8 cellular contexts compared by ENCODE assay signal in the genomic region with DNA sequence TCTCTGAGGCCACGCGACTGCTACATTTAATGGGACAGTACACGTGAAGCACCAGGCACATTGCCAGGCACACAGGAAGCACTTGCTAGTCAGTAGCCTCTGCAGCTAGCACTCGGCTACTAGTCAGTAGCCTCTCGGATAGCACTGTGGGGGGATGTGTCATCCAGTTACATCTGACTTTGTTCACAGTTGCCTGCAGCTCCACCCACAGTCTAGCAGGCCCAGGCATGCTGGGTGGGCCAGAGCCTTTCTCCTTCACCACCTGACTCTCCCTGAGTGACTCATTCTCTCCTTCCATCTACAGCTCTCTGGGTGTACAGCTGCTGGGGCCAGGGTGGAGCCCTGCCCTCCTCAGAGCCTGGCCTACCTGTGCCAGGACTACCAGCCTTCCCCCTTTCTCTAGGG. TPM values are rescaled to one million over a fixed set of nuclear protein-coding genes. Genes with fewer than 3 reads are reported as not detected.
DNase-seq lines count a peak whose midpoint lies in the region; ATAC-seq and TF ChIP-seq lines count a peak whose summit lies in the region.

No MANE protein-coding gene starts in this region.

- no peaks in the 10 kb centered on the region for H3K9me3 ChIP-seq in adrenal gland (replicated peaks in 1 of 3)
- no peaks in the 10 kb centered on the region for H3K9me3 ChIP-seq in lower lobe of right lung
- no peaks in the 10 kb centered on the region for H3K9me3 ChIP-seq in stomach

- H3K4me1 ChIP-seq in adrenal gland (replicated peaks in 1 of 2): no peaks in the 10 kb centered on the region
- H3K4me1 ChIP-seq in lower lobe of right lung: no peaks in the 10 kb centered on the region
- peaks cover 0 to 10% (median 6%) of the 10 kb centered on the region in 4 donors for H3K4me1 ChIP-seq in stomach

- H3K27ac ChIP-seq in adrenal gland (no peak overlapping the region), lower lobe of right lung (peak overlapping the region; percentile 58), stomach (peak overlapping the region; percentile 46 to 74 (median 62))

- no peaks in the 10 kb centered on the region for H3K36me3 ChIP-seq in adrenal gland (replicated peaks in 1 of 2)
- peaks cover 13% of the 10 kb centered on the region for H3K36me3 ChIP-seq in lower lobe of right lung
- H3K36me3 ChIP-seq in stomach: peaks cover 0 to 91% (median 55%) of the 10 kb centered on the region in 4 donors

- TF ChIP-seq CTCF in adrenal gland (IDR thresholded peaks at IDR 0.05) (no peak), lower lobe of right lung (IDR thresholded peaks at IDR 0.05) (no peak), stomach (IDR thresholded peaks at IDR 0.05) (no peak)

- H3K4me3 ChIP-seq in adrenal gland (no peak overlapping the region), lower lobe of right lung (no peak overlapping the region), stomach (no peak overlapping the region)

- WGBS in adrenal gland, 4 donors: 83 to 88% (median 86%) methylated on average over 5 of the region's 5 CpGs
- WGBS in stomach, 5 donors: 54 to 73% (median 61%) methylated on average over 5 of the region's 5 CpGs

- TF ChIP-seq POLR2A in adrenal gland (IDR thresholded peaks at IDR 0.05): no peak
- TF ChIP-seq POLR2A in stomach (IDR thresholded peaks at IDR 0.05): no peak

- TF ChIP-seq EP300 in stomach (IDR thresholded peaks at IDR 0.05): no peak

- peak; percentile 74 for DNase-seq in GM04503 (ENCODE audit: low read depth)
- peak; percentile 58 for DNase-seq in NCI-H748 (lab: John Stamatoyannopoulos, UW; ENCODE audit: unreplicated experiment)
- peak in 6 of 7 donors; percentile 41 to 79 (median 54) for DNase-seq in adrenal gland
- DNase-seq in lower lobe of right lung: no peak
- peak; percentile 68 for DNase-seq in stomach
- no peak for DNase-seq in posterior vena cava (ENCODE audit: low spot score)
- DNase-seq in epidermal melanocyte (ENCODE audit: insufficient read length, low spot score): no peak

- ATAC-seq in HG02798 (IDR thresholded peaks at IDR 0.05; ENCODE audit: poor library complexity, unreplicated experiment) (peak; percentile 78), lower lobe of right lung (peak; percentile 83 to 85)

- intact Hi-C loops in adrenal gland (cut with DNase I) (no loop called here), lower lobe of right lung (cut with DNase I) (no loop called here), stomach (cut with DNase I; ENCODE audit: low total_unique reads) (no loop called here), posterior vena cava (cut with DNase I) (loop anchor here in 1 of 2 donors (5.0 kb wide), 1 partner anchor 1090 kb away; a partner anchor contains a TSS)

- H3K27me3 ChIP-seq in adrenal gland: no peaks in the 10 kb centered on the region
- no peaks in the 10 kb centered on the region for H3K27me3 ChIP-seq in lower lobe of right lung (ENCODE audit: low read depth)
- H3K27me3 ChIP-seq in stomach: no peaks in the 10 kb centered on the region

RNA-seq across cellular contexts. Expression of a gene that starts 51.5 kb away (rescaled TPM):
- total RNA-seq in adrenal gland (10 to 100 TPM; 15.0 to 92.0 (median 43.0) TPM), lower lobe of right lung (176 TPM), stomach (100 to 1,000 TPM in 4 of 5 donors, 10 to 100 TPM in 1; 63.0 to 282 (median 114) TPM), posterior vena cava (10 to 100 TPM; 59.0 to 68.3 TPM)
- polyA plus RNA-seq in adrenal gland (10 to 100 TPM; 10.5 to 21.0 (median 19.9) TPM), stomach (10 to 100 TPM; 11.3 to 53.3 (median 30.4) TPM)

Comparison
In these comparisons a context has a peak if more than half of its experiments do, and no peak if none do; other contexts are left out.
1. DNase-seq: peak in GM04503 (single experiment), NCI-H748 (single experiment), adrenal gland (6 of 7) and stomach (single experiment); none in lower lobe of right lung (single experiment), posterior vena cava (single experiment) and epidermal melanocyte (single experiment).
2. H3K27ac ChIP-seq: peak in lower lobe of right lung (single experiment) and stomach (5 of 5); none in adrenal gland (0 of 5).